Comparison of ENCODE assay signal across 28 cellular contexts in the genomic region with DNA sequence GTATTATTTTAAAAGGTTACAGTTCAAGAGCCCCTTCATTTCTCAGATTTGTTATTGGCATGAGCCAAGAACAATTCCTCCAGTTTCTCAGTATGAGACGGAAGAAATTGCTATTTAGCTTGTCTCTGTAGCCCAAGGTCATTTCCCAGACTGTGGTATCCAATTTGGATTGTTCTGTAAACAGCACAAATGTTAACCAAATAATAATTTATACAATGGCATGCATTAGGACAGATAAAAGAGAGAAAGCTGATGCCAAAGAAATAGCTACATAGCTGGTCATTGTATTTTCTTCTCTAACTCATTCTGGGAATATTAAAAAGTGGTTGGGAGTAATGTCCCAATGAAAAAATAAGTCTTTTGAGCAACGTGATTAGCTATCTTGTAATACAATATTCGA.
"Had no signal": no experiment of that assay in that cellular context is flagged by ENCODE, and none has a peak within 500 bp of the region (broad histone marks: within the 10 kb centered on the region; RNA-seq: fewer than 3 reads in every experiment).

No MANE protein-coding gene starts in this region.

- H3K4me3 ChIP-seq: dorsolateral prefrontal cortex, gastrocnemius medialis, hepatocyte, left lung, right lobe of liver, smooth muscle cell, suprapubic skin, thyroid gland, vagina had no signal

- H3K36me3 ChIP-seq: gastrocnemius medialis, heart left ventricle, left lung, right lobe of liver, suprapubic skin, thyroid gland, vagina had no signal

- H3K4me1 ChIP-seq: gastrocnemius medialis, heart left ventricle, left lung, parathyroid adenoma, right lobe of liver, suprapubic skin, vagina had no signal

- H3K4me3 Mint-ChIP-seq: natural killer cell; stimulated activated naive CD8-positive, alpha-beta T cell treated with anti-CD3 and anti-CD28 coated beads, Interleukin-15, amount 100 ng/mL, for 72 hours had no signal

- H2AFZ ChIP-seq: hepatocyte, parathyroid adenoma had no signal

- H3K27me3 ChIP-seq: dorsolateral prefrontal cortex, gastrocnemius medialis, heart left ventricle, hepatocyte, left lung, right lobe of liver, suprapubic skin, thyroid gland, vagina had no signal

- ATAC-seq: esophagus mucosa; gastrocnemius medialis; heart left ventricle; left cardiac atrium; left lung; natural killer cell; right lobe of liver; stimulated activated naive CD8-positive, alpha-beta T cell treated with anti-CD3 and anti-CD28 coated beads, Interleukin-15, amount 100 ng/mL, for 72 hours had no signal

- H3K36me3 Mint-ChIP-seq: natural killer cell had no signal

- H3K9me3 ChIP-seq: gastrocnemius medialis, heart left ventricle, left lung, right lobe of liver, suprapubic skin, thyroid gland, vagina had no signal

- H3K27me3 Mint-ChIP-seq: progenitor cell of endocrine pancreas; stimulated activated naive CD8-positive, alpha-beta T cell treated with anti-CD3 and anti-CD28 coated beads, Interleukin-15, amount 100 ng/mL, for 72 hours had no signal

- H3K27ac Mint-ChIP-seq: natural killer cell; progenitor cell of endocrine pancreas; stimulated activated naive CD8-positive, alpha-beta T cell treated with anti-CD3 and anti-CD28 coated beads, Interleukin-15, amount 100 ng/mL, for 72 hours had no signal

- H3K79me2 ChIP-seq: hepatocyte, parathyroid adenoma had no signal

- H3K27ac ChIP-seq: dorsolateral prefrontal cortex, epithelial cell of prostate, gastrocnemius medialis, heart left ventricle, hepatocyte, left lung, parathyroid adenoma, right lobe of liver, suprapubic skin, vagina had no signal

- H3K9ac ChIP-seq: parathyroid adenoma had no signal

- H3K4me1 Mint-ChIP-seq: natural killer cell; stimulated activated naive CD8-positive, alpha-beta T cell treated with anti-CD3 and anti-CD28 coated beads, Interleukin-15, amount 100 ng/mL, for 72 hours had no signal

- H3K9me3 Mint-ChIP-seq: stimulated activated naive CD8-positive, alpha-beta T cell treated with anti-CD3 and anti-CD28 coated beads, Interleukin-15, amount 100 ng/mL, for 72 hours had no signal

- DNase-seq: dorsolateral prefrontal cortex; effector CD4-positive, alpha-beta T cell; gastrocnemius medialis; heart left ventricle; left cardiac atrium; left lung; mammary epithelial cell; mesendoderm; midbrain; natural killer cell; occipital lobe; right lobe of liver; stimulated activated CD4-positive, alpha-beta T cell treated with anti-CD3 and anti-CD28 coated beads, Interleukin-12 subunit alpha, Interleukin-12 subunit beta, amount 100 ng/mL, for 4 hours; stimulated activated CD4-positive, alpha-beta T cell treated with anti-CD3 and anti-CD28 coated beads, Interleukin-1b, Interleukin-23, amount 100 ng/mL, for 48 hours; stimulated activated CD4-positive, alpha-beta T cell treated with anti-CD3 and anti-CD28 coated beads, Interleukin-4, amount 100 ng/mL, for 1 hour; stimulated activated CD8-positive, alpha-beta memory T cell treated with anti-CD3 and anti-CD28 coated beads, Interleukin-4, amount 100 ng/mL, for 48 hours; stimulated activated naive CD4-positive, alpha-beta T cell; stimulated activated naive CD8-positive, alpha-beta T cell treated with anti-CD3 and anti-CD28 coated beads, Interleukin-15, amount 100 ng/mL, for 72 hours; thyroid gland; trophoblast cell had no signal

- H3K4me2 ChIP-seq: hepatocyte, smooth muscle cell had no signal
